Comparison of ENCODE assay signal across 10 cellular contexts in genomic region chr11:75344186-75344585, GRCh38. TPM values are rescaled to one million over a fixed set of nuclear protein-coding genes. Genes with fewer than 3 reads are reported as not detected.
DNase-seq lines count a peak whose midpoint lies in the region; ATAC-seq, FAIRE-seq and TF ChIP-seq lines count a peak whose summit lies in the region.
"Had no signal": no experiment of that assay in that cellular context is flagged by ENCODE, and none has a peak within 500 bp of the region (broad histone marks: within the 10 kb centered on the region; RNA-seq: fewer than 3 reads in every experiment).

No MANE protein-coding gene starts in this region.

- 77% methylated on average over 3 of the region's 3 CpGs for WGBS in K562 (ENCODE audit: insufficient coverage, low coverage, missing lambda C conversion rate)
- WGBS in mesendoderm (ENCODE audit: extremely low coverage, insufficient coverage, low lambda C conversion rate): no CpG with 5 or more reads among the region's 3 CpGs
- WGBS in tibial nerve, 2 donors: 86 to 90% methylated on average over 3 of the region's 3 CpGs

- H3K9me1 ChIP-seq in K562 (ENCODE audit: control insufficient read depth, insufficient read depth, low read length): no peaks in the 10 kb centered on the region

- CTCF ChIA-PET in activated CD8-positive, alpha-beta T cell treated with anti-CD3 and anti-CD28 coated beads, Interleukin-2, amount 10 ng/mL, durations not matched to agents 7 days and 5 days (lab: Charles Lee): interaction anchor here (7.8 kb wide), 1 partner anchor 41 kb away, joined by 110 read pairs; no protein-coding TSS in a partner anchor
- CTCF ChIA-PET in activated CD8-positive, alpha-beta T cell treated with anti-CD3 and anti-CD28 coated beads for 36 hours (lab: Charles Lee): no interaction called here
- CTCF ChIA-PET in K562 (lab: Yijun Ruan, JAX; ENCODE audit: low intra/inter-chr PET ratio): no interaction called here
- CTCF ChIA-PET in activated CD8-positive, alpha-beta memory T cell treated with anti-CD3 and anti-CD28 coated beads, Interleukin-2, amount 10 ng/mL, durations not matched to agents 7 days and 5 days (lab: Charles Lee): no interaction called here

- in situ Hi-C loops in K562 (cut with MboI): no loop called here

- no peak for DNase-seq in activated CD8-positive, alpha-beta T cell treated with anti-CD3 and anti-CD28 coated beads, Interleukin-2, amount 10 ng/mL, durations not matched to agents 7 days and 5 days
- DNase-seq in activated CD8-positive, alpha-beta T cell treated with anti-CD3 and anti-CD28 coated beads for 36 hours: no peak
- DNase-seq in K562 (ENCODE audit: extremely low read depth in 1 of 4, low spot score in 3 of 4): no peak
- DNase-seq in mesendoderm: no peak
- DNase-seq in tibial nerve (ENCODE audit: low spot score in 2 of 2): no peak
- no peak for DNase-seq in activated CD8-positive, alpha-beta memory T cell treated with anti-CD3 and anti-CD28 coated beads, Interleukin-2, amount 10 ng/mL, durations not matched to agents 7 days and 5 days
- no peak for DNase-seq in NCI-H345 (lab: John Stamatoyannopoulos, UW)
- DNase-seq in GM10266 (ENCODE audit: extremely low spot score): no peak
- DNase-seq: NCI-H1930 had no signal

- H3K4me3 ChIP-seq in K562: no peak overlapping the region
- H3K4me3 ChIP-seq in mesendoderm (ENCODE audit: low read length): no peak overlapping the region
- no peak overlapping the region for H3K4me3 ChIP-seq in tibial nerve

- H3K9me3 ChIP-seq in K562 (replicated peaks; ENCODE audit: control insufficient read depth, insufficient read depth, low read depth, low read length) (no peaks in the 10 kb centered on the region), tibial nerve (no peaks in the 10 kb centered on the region)

- no peak overlapping the region for H3K23ac ChIP-seq in mesendoderm (ENCODE audit: low read length)

- H3K27ac Mint-ChIP-seq in activated CD8-positive, alpha-beta T cell treated with anti-CD3 and anti-CD28 coated beads, Interleukin-2, amount 10 ng/mL, durations not matched to agents 7 days and 5 days: peak overlapping the region; percentile 73
- H3K27ac Mint-ChIP-seq in activated CD8-positive, alpha-beta T cell treated with anti-CD3 and anti-CD28 coated beads for 36 hours: no peak overlapping the region
- no peak overlapping the region for H3K27ac Mint-ChIP-seq in activated CD8-positive, alpha-beta memory T cell treated with anti-CD3 and anti-CD28 coated beads, Interleukin-2, amount 10 ng/mL, durations not matched to agents 7 days and 5 days

- no peak overlapping the region for H2BK15ac ChIP-seq in mesendoderm (replicated peaks; ENCODE audit: low read depth)

- no peak for TF ChIP-seq CTCF in activated CD8-positive, alpha-beta T cell treated with anti-CD3 and anti-CD28 coated beads for 36 hours (IDR thresholded peaks at IDR 0.05)
- TF ChIP-seq CTCF in K562 (IDR thresholded peaks at IDR 0.05 in 2 of 3, conservative IDR thresholded peaks at IDR 0.05 in 1 of 3; ENCODE audit: insufficient read depth in 2 of 3, low read depth in 1 of 3, low read length in 3 of 3): no peak
- no peak for TF ChIP-seq CTCF in tibial nerve (IDR thresholded peaks at IDR 0.05)
- TF ChIP-seq CTCF in GM10266 (IDR thresholded peaks at IDR 0.05; ENCODE audit: control insufficient read depth, insufficient read depth, low read depth, missing control alignments): no peak

- H3K4me1 ChIP-seq in K562 (replicated peaks in 1 of 2; ENCODE audit: control insufficient read depth in 2 of 2, insufficient read depth in 2 of 2, low read length in 2 of 2): peaks cover 67 to 75% of the 10 kb centered on the region in 2 experiments
- peaks cover 59% of the 10 kb centered on the region for H3K4me1 ChIP-seq in mesendoderm (ENCODE audit: control insufficient read depth, low read depth, low read length)
- H3K4me1 ChIP-seq in tibial nerve: peaks cover 0 to 100% (median 88%) of the 10 kb centered on the region in 4 donors

- H4K20me1 ChIP-seq in K562 (replicated peaks; ENCODE audit: control insufficient read depth, insufficient read depth, low read length): peaks cover 19% of the 10 kb centered on the region

- H3K27me3 Mint-ChIP-seq in activated CD8-positive, alpha-beta T cell treated with anti-CD3 and anti-CD28 coated beads, Interleukin-2, amount 10 ng/mL, durations not matched to agents 7 days and 5 days (ENCODE audit: low read depth): no peaks in the 10 kb centered on the region
- no peaks in the 10 kb centered on the region for H3K27me3 Mint-ChIP-seq in activated CD8-positive, alpha-beta T cell treated with anti-CD3 and anti-CD28 coated beads for 36 hours
- H3K27me3 Mint-ChIP-seq in activated CD8-positive, alpha-beta memory T cell treated with anti-CD3 and anti-CD28 coated beads, Interleukin-2, amount 10 ng/mL, durations not matched to agents 7 days and 5 days: no peaks in the 10 kb centered on the region

- intact Hi-C loops in activated CD8-positive, alpha-beta T cell treated with anti-CD3 and anti-CD28 coated beads for 36 hours (cut with micrococcal nuclease): no loop called here
- intact Hi-C loops in K562 (cut with micrococcal nuclease): no loop called here

- H3K36me3 ChIP-seq in K562 (ENCODE audit: control insufficient read depth, insufficient read depth, low read length) (peaks cover 37% of the 10 kb centered on the region; the same call in 1 of the 3 replicates), mesendoderm (ENCODE audit: control insufficient read depth, insufficient read depth, low read length) (no peaks in the 10 kb centered on the region), tibial nerve (no peaks in the 10 kb centered on the region)

- H3K9me3 Mint-ChIP-seq in activated CD8-positive, alpha-beta T cell treated with anti-CD3 and anti-CD28 coated beads, Interleukin-2, amount 10 ng/mL, durations not matched to agents 7 days and 5 days (ENCODE audit: insufficient read depth): no peaks in the 10 kb centered on the region
- no peaks in the 10 kb centered on the region for H3K9me3 Mint-ChIP-seq in activated CD8-positive, alpha-beta T cell treated with anti-CD3 and anti-CD28 coated beads for 36 hours
- no peaks in the 10 kb centered on the region for H3K9me3 Mint-ChIP-seq in activated CD8-positive, alpha-beta memory T cell treated with anti-CD3 and anti-CD28 coated beads, Interleukin-2, amount 10 ng/mL, durations not matched to agents 7 days and 5 days (ENCODE audit: low read depth)

- H3K4ac ChIP-seq in mesendoderm (ENCODE audit: low read depth, low read length): peak overlapping the region; percentile 60

- no peak overlapping the region for H2BK120ac ChIP-seq in mesendoderm (ENCODE audit: low read depth, low read length)

- H3K9ac ChIP-seq in K562 (ENCODE audit: insufficient read depth in 1 of 2, low read depth in 2 of 2, low read length in 2 of 2): peak overlapping the region in 1 of 2 experiments; percentile 31; a peak in 1 of 4 replicates
- H3K9ac ChIP-seq in mesendoderm (ENCODE audit: low read length): peak overlapping the region; percentile 15

- H3K79me2 ChIP-seq in K562 (ENCODE audit: control insufficient read depth, insufficient read depth, low read length): peaks cover 86% of the 10 kb centered on the region
- peaks cover 80% of the 10 kb centered on the region for H3K79me2 ChIP-seq in mesendoderm (ENCODE audit: control insufficient read depth, insufficient read depth, low read length)

- TF ChIP-seq RAD21 in K562 (CRISPR knock-in tag; conservative IDR thresholded peaks at IDR 0.05 in 1 of 2, IDR thresholded peaks at IDR 0.05 in 1 of 2): no peak

- H3K4me1 Mint-ChIP-seq in activated CD8-positive, alpha-beta T cell treated with anti-CD3 and anti-CD28 coated beads, Interleukin-2, amount 10 ng/mL, durations not matched to agents 7 days and 5 days (ENCODE audit: low read depth): peaks cover 99% of the 10 kb centered on the region
- H3K4me1 Mint-ChIP-seq in activated CD8-positive, alpha-beta T cell treated with anti-CD3 and anti-CD28 coated beads for 36 hours (ENCODE audit: low read depth): peaks cover 97% of the 10 kb centered on the region
- H3K4me1 Mint-ChIP-seq in activated CD8-positive, alpha-beta memory T cell treated with anti-CD3 and anti-CD28 coated beads, Interleukin-2, amount 10 ng/mL, durations not matched to agents 7 days and 5 days: peaks cover 82% of the 10 kb centered on the region

- TF ChIP-seq EP300 in K562 (IDR thresholded peaks at IDR 0.05; ENCODE audit: low read length) (no peak), tibial nerve (IDR thresholded peaks at IDR 0.05) (no peak)

- H3K27me3 ChIP-seq in K562 (ENCODE audit: control insufficient read depth in 2 of 2, insufficient read depth in 2 of 2, low read length in 2 of 2): no peaks in the 10 kb centered on the region
- H3K27me3 ChIP-seq in mesendoderm (ENCODE audit: insufficient read depth, low read length, poor library complexity): no peaks in the 10 kb centered on the region
- no peaks in the 10 kb centered on the region for H3K27me3 ChIP-seq in tibial nerve

- TF ChIP-seq POLR2A in K562 (conservative IDR thresholded peaks at IDR 0.05) (no peak), tibial nerve (IDR thresholded peaks at IDR 0.05) (no peak)

- H2BK5ac ChIP-seq in mesendoderm (ENCODE audit: low read length): peak overlapping the region; percentile 64

- H3K4me3 Mint-ChIP-seq in activated CD8-positive, alpha-beta T cell treated with anti-CD3 and anti-CD28 coated beads, Interleukin-2, amount 10 ng/mL, durations not matched to agents 7 days and 5 days: no peak overlapping the region
- no peak overlapping the region for H3K4me3 Mint-ChIP-seq in activated CD8-positive, alpha-beta T cell treated with anti-CD3 and anti-CD28 coated beads for 36 hours
- no peak overlapping the region for H3K4me3 Mint-ChIP-seq in activated CD8-positive, alpha-beta memory T cell treated with anti-CD3 and anti-CD28 coated beads, Interleukin-2, amount 10 ng/mL, durations not matched to agents 7 days and 5 days

- H3K56ac ChIP-seq in mesendoderm (ENCODE audit: low read length): peak overlapping the region; percentile 73

- BruUV-seq in K562 (replicated peaks; lab: Mats Ljungman, UMichigan): no TSS peak

- H3K27ac ChIP-seq in K562 (ENCODE audit: extremely low read depth, low read depth, low read length): no peak overlapping the region
- H3K27ac ChIP-seq in mesendoderm (ENCODE audit: low read depth, low read length): peak overlapping the region; percentile 75
- H3K27ac ChIP-seq in tibial nerve: peak overlapping the region in 3 of 4 donors; percentile 57 to 70 (median 67)

- no peak for FAIRE-seq in K562 (lab: Jason Lieb, UNC)
- FAIRE-seq: bronchial epithelial cell had no signal

- peak overlapping the region; percentile 76 for H2AK5ac ChIP-seq in mesendoderm (ENCODE audit: low read length)

- POLR2A ChIA-PET in activated CD8-positive, alpha-beta T cell treated with anti-CD3 and anti-CD28 coated beads, Interleukin-2, amount 10 ng/mL, durations not matched to agents 7 days and 5 days (lab: Charles Lee): no interaction called here
- POLR2A ChIA-PET in activated CD8-positive, alpha-beta T cell treated with anti-CD3 and anti-CD28 coated beads for 36 hours (lab: Charles Lee): no interaction called here
- POLR2A ChIA-PET in K562 (lab: Yijun Ruan, JAX): interaction anchor here (0.6 kb wide), 1 partner anchor 1362 kb away, joined by 3 read pairs; no protein-coding TSS in a partner anchor

- no peak for ATAC-seq in activated CD8-positive, alpha-beta T cell treated with anti-CD3 and anti-CD28 coated beads, Interleukin-2, amount 10 ng/mL, durations not matched to agents 7 days and 5 days
- no peak for ATAC-seq in activated CD8-positive, alpha-beta T cell treated with anti-CD3 and anti-CD28 coated beads for 36 hours
- no peak for ATAC-seq in K562
- no peak for ATAC-seq in activated CD8-positive, alpha-beta memory T cell treated with anti-CD3 and anti-CD28 coated beads, Interleukin-2, amount 10 ng/mL, durations not matched to agents 7 days and 5 days

- H4K8ac ChIP-seq in mesendoderm (ENCODE audit: low read depth, low read length): no peak overlapping the region

- no peak overlapping the region for H3K18ac ChIP-seq in mesendoderm (ENCODE audit: low read length)

- peaks cover 48% of the 10 kb centered on the region for H3K79me1 ChIP-seq in mesendoderm (ENCODE audit: low read length)

- no peak overlapping the region for H2AFZ ChIP-seq in K562 (ENCODE audit: low read depth, low read length)

- H3K4me2 ChIP-seq in K562 (ENCODE audit: insufficient read depth, low read length): peak overlapping the region; percentile 11; the same call in 1 of the 2 replicates
- no peak overlapping the region for H3K4me2 ChIP-seq in mesendoderm (ENCODE audit: low read length)

- peaks cover 34% of the 10 kb centered on the region for H3K36me3 Mint-ChIP-seq in activated CD8-positive, alpha-beta T cell treated with anti-CD3 and anti-CD28 coated beads, Interleukin-2, amount 10 ng/mL, durations not matched to agents 7 days and 5 days (ENCODE audit: low read depth)
- no peaks in the 10 kb centered on the region for H3K36me3 Mint-ChIP-seq in activated CD8-positive, alpha-beta T cell treated with anti-CD3 and anti-CD28 coated beads for 36 hours (ENCODE audit: low read depth)
- no peaks in the 10 kb centered on the region for H3K36me3 Mint-ChIP-seq in activated CD8-positive, alpha-beta memory T cell treated with anti-CD3 and anti-CD28 coated beads, Interleukin-2, amount 10 ng/mL, durations not matched to agents 7 days and 5 days

- no peak overlapping the region for H4K5ac ChIP-seq in mesendoderm (ENCODE audit: low read length)

RNA-seq across cellular contexts. Expression of gene ARRB1, which starts 7.3 kb away (rescaled TPM):
- 10 to 100 TPM; 69.4 to 82.6 TPM for total RNA-seq in activated CD8-positive, alpha-beta T cell treated with anti-CD3 and anti-CD28 coated beads, Interleukin-2, amount 10 ng/mL, durations not matched to agents 7 days and 5 days
- 10 to 100 TPM; 16.2 to 18.8 TPM for total RNA-seq in activated CD8-positive, alpha-beta T cell treated with anti-CD3 and anti-CD28 coated beads for 36 hours
- total RNA-seq in K562 (2011; cell fraction: chromatin; rRNA removed; ENCODE audit: low replicate concordance): 58.4 and 169 TPM in 2 replicates
- total RNA-seq in K562 (2011; cell fraction: nucleolus; rRNA removed): 93.3 and 107 TPM in 2 replicates
- 70.8 and 73.7 TPM in 2 replicates for total RNA-seq in K562 (2011; cell fraction: nucleoplasm; rRNA removed)
- total RNA-seq in K562 (2014; rRNA removed) (21.8 and 27.6 TPM in 2 replicates), K562 (2014; rRNA removed; fragmentation: Illumina TruSeq; extraction: Trizol) (22.9 and 28.5 TPM in 2 replicates), K562 (2015; rRNA removed; fragmentation: Illumina TruSeq; extraction: Trizol) (41.7 and 43.5 TPM in 2 replicates), K562 (2021) (43.6 and 45.4 TPM in 2 replicates), tibial nerve (10 to 100 TPM; 38.2 to 68.1 (median 45.8) TPM)
- polyA plus RNA-seq in K562 (2011; rRNA removed) (26.2 and 30.8 TPM in 2 replicates), K562 (2014; fragmentation: Illumina TruSeq; extraction: Trizol) (35.6 and 38.4 TPM in 2 replicates), K562 (2014; fragmentation: Nextera tagmentation; extraction: Ambion mirVana) (10 to 100 TPM in 1 of 2 experiments, 1 to 10 TPM in 1; 6.6 to 13.1 TPM), K562 (2014; rRNA removed) (24.2 and 30.6 TPM in 2 replicates)
- polyA plus RNA-seq in K562 (2011; cell fraction: cytosol; rRNA removed): 28.6 and 44.2 TPM in 2 replicates
- polyA plus RNA-seq in K562 (2011; cell fraction: nucleus; rRNA removed): 30.8 and 44.9 TPM in 2 replicates
- 33.4 and 35.1 TPM in 2 replicates for polyA plus RNA-seq in K562 (2012)
- 80.3 and 121 TPM in 2 replicates for polyA minus RNA-seq in K562 (2011; rRNA and poly(A)+ RNA removed)
- 31.7 and 45.7 TPM in 2 replicates for polyA minus RNA-seq in K562 (2011; cell fraction: cytosol; rRNA and poly(A)+ RNA removed)
- 63.5 and 65.3 TPM in 2 replicates for polyA minus RNA-seq in K562 (2011; cell fraction: nucleus; rRNA and poly(A)+ RNA removed)
- 42.6 TPM for polyA plus RNA-seq in mesendoderm (2013, experiment 1 of 2)
- polyA plus RNA-seq in mesendoderm (2013, experiment 2 of 2): 43.2 TPM
- total RNA-seq in activated CD8-positive, alpha-beta memory T cell treated with anti-CD3 and anti-CD28 coated beads, Interleukin-2, amount 10 ng/mL, durations not matched to agents 7 days and 5 days: 10 to 100 TPM; 42.6 to 69.3 TPM

RNA-seq across cellular contexts. Expression of gene RPS3, which starts 55.1 kb away (rescaled TPM):
- 1,000 to 10,000 TPM; 2,820 to 2,871 TPM for total RNA-seq in activated CD8-positive, alpha-beta T cell treated with anti-CD3 and anti-CD28 coated beads, Interleukin-2, amount 10 ng/mL, durations not matched to agents 7 days and 5 days
- 1,000 to 10,000 TPM; 4,906 to 4,954 TPM for total RNA-seq in activated CD8-positive, alpha-beta T cell treated with anti-CD3 and anti-CD28 coated beads for 36 hours
- total RNA-seq in K562 (2011; cell fraction: chromatin; rRNA removed; ENCODE audit: low replicate concordance): 368 and 416 TPM in 2 replicates
- 577 and 735 TPM in 2 replicates for total RNA-seq in K562 (2011; cell fraction: nucleolus; rRNA removed)
- 828 and 1,575 TPM in 2 replicates for total RNA-seq in K562 (2011; cell fraction: nucleoplasm; rRNA removed)
- 2,700 and 3,102 TPM in 2 replicates for total RNA-seq in K562 (2014; rRNA removed)
- 3,530 and 3,738 TPM in 2 replicates for total RNA-seq in K562 (2014; rRNA removed; fragmentation: Illumina TruSeq; extraction: Trizol)
- total RNA-seq in K562 (2015; rRNA removed; fragmentation: Illumina TruSeq; extraction: Trizol): 3,411 and 3,679 TPM in 2 replicates
- 3,592 and 3,622 TPM in 2 replicates for total RNA-seq in K562 (2021)
- 3,472 and 4,261 TPM in 2 replicates for polyA plus RNA-seq in K562 (2011; rRNA removed)
- 3,466 and 4,968 TPM in 2 replicates for polyA plus RNA-seq in K562 (2011; cell fraction: cytosol; rRNA removed)
- 1,428 and 2,203 TPM in 2 replicates for polyA plus RNA-seq in K562 (2011; cell fraction: nucleus; rRNA removed)
- polyA plus RNA-seq in K562 (2012): 4,980 and 5,479 TPM in 2 replicates
- 4,042 and 4,231 TPM in 2 replicates for polyA plus RNA-seq in K562 (2014; fragmentation: Illumina TruSeq; extraction: Trizol)
- 1,000 to 10,000 TPM; 5,693 to 5,771 TPM for polyA plus RNA-seq in K562 (2014; fragmentation: Nextera tagmentation; extraction: Ambion mirVana)
- 3,097 and 3,731 TPM in 2 replicates for polyA plus RNA-seq in K562 (2014; rRNA removed)
- polyA minus RNA-seq in K562 (2011; rRNA and poly(A)+ RNA removed): 1,903 and 2,025 TPM in 2 replicates
- polyA minus RNA-seq in K562 (2011; cell fraction: cytosol; rRNA and poly(A)+ RNA removed): 774 and 918 TPM in 2 replicates
- polyA minus RNA-seq in K562 (2011; cell fraction: nucleus; rRNA and poly(A)+ RNA removed): 197 and 395 TPM in 2 replicates
- 6,635 TPM for polyA plus RNA-seq in mesendoderm (2013, experiment 1 of 2)
- polyA plus RNA-seq in mesendoderm (2013, experiment 2 of 2): 6,755 TPM
- total RNA-seq in tibial nerve: 1,000 to 10,000 TPM; 1,012 to 1,395 (median 1,115) TPM
- total RNA-seq in activated CD8-positive, alpha-beta memory T cell treated with anti-CD3 and anti-CD28 coated beads, Interleukin-2, amount 10 ng/mL, durations not matched to agents 7 days and 5 days: 1,000 to 10,000 TPM; 2,848 to 3,262 TPM
